Comparison of ENCODE assay signal across 22 cellular contexts in the genomic region with DNA sequence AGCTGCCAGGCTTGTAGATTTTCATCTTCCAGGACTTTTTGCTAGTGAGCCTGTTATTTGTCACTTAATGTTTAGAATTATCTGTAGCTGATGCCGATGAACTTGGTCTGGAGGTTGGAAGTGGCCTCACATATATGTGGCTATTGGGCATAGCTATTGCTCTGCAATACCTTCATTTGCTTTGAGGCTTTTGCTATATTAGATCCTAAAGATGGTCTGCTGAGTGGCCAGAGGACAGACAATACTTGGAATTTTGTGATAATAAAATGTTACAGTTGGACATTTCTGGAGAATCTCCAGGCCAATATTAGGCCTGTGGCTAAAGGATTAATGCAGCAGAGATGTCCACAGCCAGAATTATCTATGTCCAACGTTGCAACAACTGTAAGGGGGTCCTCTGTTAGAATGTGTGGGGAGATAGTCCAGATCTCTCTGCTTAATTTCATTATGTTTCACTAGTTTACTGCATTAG.
A peak's percentile ranks its signal among the peaks of the same experiment; 100 is the strongest.
DNase-seq lines count a peak whose midpoint lies in the region; ATAC-seq, FAIRE-seq and TF ChIP-seq lines count a peak whose summit lies in the region.
"Had no signal": no experiment of that assay in that cellular context is flagged by ENCODE, and none has a peak within 500 bp of the region (broad histone marks: within the 10 kb centered on the region; RNA-seq: fewer than 3 reads in every experiment).

No MANE protein-coding gene starts in this region.

- H3K4me3 ChIP-seq in BE2C (ENCODE audit: low read depth, low read length): no peak overlapping the region
- H3K4me3 ChIP-seq in SK-N-SH (ENCODE audit: low read depth in 2 of 2, low read length in 1 of 2): no peak overlapping the region
- H3K4me3 ChIP-seq in K562: no peak overlapping the region
- H3K4me3 ChIP-seq in trophoblast cell (ENCODE audit: low read depth, low read length): no peak overlapping the region
- no peak overlapping the region for H3K4me3 ChIP-seq in upper lobe of left lung
- H3K4me3 ChIP-seq: A549; BLaER1 treated with 17β-estradiol and CSF1 and Interleukin-3, amounts not matched to agents 10 nM and 100 nM; GM12878 had no signal

- TF ChIP-seq CTCF in BE2C (IDR thresholded peaks at IDR 0.05; ENCODE audit: low read depth, low read length) (no peak), SK-N-SH (IDR thresholded peaks at IDR 0.05) (no peak), K562 (IDR thresholded peaks at IDR 0.05 in 2 of 3, conservative IDR thresholded peaks at IDR 0.05 in 1 of 3; ENCODE audit: insufficient read depth in 2 of 3, low read depth in 1 of 3, low read length in 3 of 3) (no peak), upper lobe of left lung (IDR thresholded peaks at IDR 0.05) (no peak)

- no peak overlapping the region for H3K4me2 ChIP-seq in SK-N-SH
- no peak overlapping the region for H3K4me2 ChIP-seq in K562 (ENCODE audit: insufficient read depth, low read length)
- no peak overlapping the region for H3K4me2 ChIP-seq in trophoblast cell (ENCODE audit: low read length)
- H3K4me2 ChIP-seq: A549; BLaER1 treated with 17β-estradiol and CSF1 and Interleukin-3, amounts not matched to agents 10 nM and 100 nM had no signal

- peaks cover 11% of the 10 kb centered on the region for H3K79me1 ChIP-seq in trophoblast cell (ENCODE audit: low read length)

- TF ChIP-seq POLR2A in K562 (conservative IDR thresholded peaks at IDR 0.05) (no peak), upper lobe of left lung (IDR thresholded peaks at IDR 0.05) (no peak)

- no peak overlapping the region for H3K18ac ChIP-seq in trophoblast cell (ENCODE audit: low read length)

- H2BK12ac ChIP-seq in trophoblast cell (ENCODE audit: low read length): peak overlapping the region; percentile 22

- no peaks in the 10 kb centered on the region for H3K79me2 ChIP-seq in SK-N-SH (ENCODE audit: insufficient read depth)
- no peaks in the 10 kb centered on the region for H3K79me2 ChIP-seq in K562 (ENCODE audit: control insufficient read depth, insufficient read depth, low read length)
- peaks cover 3% of the 10 kb centered on the region for H3K79me2 ChIP-seq in trophoblast cell (ENCODE audit: control insufficient read depth, insufficient read depth, low read length, poor library complexity)

- no peak overlapping the region for H2BK120ac ChIP-seq in trophoblast cell (ENCODE audit: insufficient read depth, low read length, poor library complexity)

- no peak overlapping the region for H4K12ac ChIP-seq in trophoblast cell (ENCODE audit: low read depth, low read length)

- FAIRE-seq in K562 (lab: Jason Lieb, UNC): no peak
- FAIRE-seq: A549, GM12878, GM12892, GM18507 had no signal

- H3K9me1 ChIP-seq in K562 (ENCODE audit: control insufficient read depth, insufficient read depth, low read length): no peaks in the 10 kb centered on the region

- no peaks in the 10 kb centered on the region for H3K9me2 ChIP-seq in SK-N-SH

- no peaks in the 10 kb centered on the region for H3F3A ChIP-seq in SK-N-SH (replicated peaks; ENCODE audit: insufficient read depth)

- H3K9ac ChIP-seq in SK-N-SH (no peak overlapping the region), K562 (ENCODE audit: insufficient read depth in 1 of 2, low read depth in 2 of 2, low read length in 2 of 2) (no peak overlapping the region), trophoblast cell (ENCODE audit: low read length) (no peak overlapping the region)
- H3K9ac ChIP-seq: BLaER1 treated with 17β-estradiol and CSF1 and Interleukin-3, amounts not matched to agents 10 nM and 100 nM had no signal

- TF ChIP-seq EP300 in SK-N-SH (IDR thresholded peaks at IDR 0.05; ENCODE audit: borderline replicate concordance in 1 of 2, low read depth in 1 of 2, low read length in 1 of 2) (peak in 1 of 2 experiments; percentile 93; a peak in 2 of 4 replicates), K562 (IDR thresholded peaks at IDR 0.05; ENCODE audit: low read length) (no peak), upper lobe of left lung (IDR thresholded peaks at IDR 0.05) (no peak)

- ATAC-seq in K562 (no peak), upper lobe of left lung (ENCODE audit: low FRiP score in 2 of 2) (no peak), GM18867 (IDR thresholded peaks at IDR 0.05; ENCODE audit: unreplicated experiment) (no peak)
- ATAC-seq: A549; CD8-positive, alpha-beta T cell; GM12878 had no signal

- H2AK5ac ChIP-seq in trophoblast cell (ENCODE audit: low read length): no peak overlapping the region

- peak overlapping the region; percentile 30 for H3K14ac ChIP-seq in trophoblast cell (ENCODE audit: low read length)

- H4K91ac ChIP-seq in trophoblast cell (ENCODE audit: low read depth, low read length): no peak overlapping the region

- WGBS in SK-N-SH (ENCODE audit: low lambda C conversion rate): 0% methylated on average over 2 of the region's 2 CpGs
- 0% methylated on average over 2 of the region's 2 CpGs for WGBS in K562 (ENCODE audit: insufficient coverage, low coverage, missing lambda C conversion rate)
- WGBS in trophoblast cell (ENCODE audit: extremely low coverage, insufficient coverage, insufficient read length): no CpG with 5 or more reads among the region's 2 CpGs
- WGBS in upper lobe of left lung, 2 donors: 73 to 74% methylated on average over 2 of the region's 2 CpGs

- H2AFZ ChIP-seq in SK-N-SH (ENCODE audit: low read depth): no peak overlapping the region
- H2AFZ ChIP-seq in K562 (ENCODE audit: low read depth, low read length): no peak overlapping the region
- no peak overlapping the region for H2AFZ ChIP-seq in trophoblast cell (ENCODE audit: insufficient read depth, low read length, poor library complexity)

- in situ Hi-C loops in K562 (cut with MboI): no loop called here

- H3K36me3 ChIP-seq in BE2C (no peaks in the 10 kb centered on the region), SK-N-SH (replicated peaks in 1 of 2; ENCODE audit: control insufficient read depth in 1 of 2, insufficient read depth in 2 of 2, low read length in 1 of 2) (no peaks in the 10 kb centered on the region), K562 (ENCODE audit: control insufficient read depth, insufficient read depth, low read length) (no peaks in the 10 kb centered on the region), trophoblast cell (ENCODE audit: control insufficient read depth in 1 of 2, insufficient read depth in 2 of 2, low read length in 2 of 2) (no peaks in the 10 kb centered on the region), upper lobe of left lung (no peaks in the 10 kb centered on the region)
- H3K36me3 ChIP-seq: BLaER1 treated with 17β-estradiol and CSF1 and Interleukin-3, amounts not matched to agents 10 nM and 100 nM had no signal

- H3K4ac ChIP-seq in trophoblast cell (ENCODE audit: low read depth, low read length): no peak overlapping the region

- POLR2A ChIA-PET in SK-N-SH (lab: Yijun Ruan, JAX): interaction anchor here (2.1 kb wide), 1 partner anchor 11 kb away, joined by 6 read pairs; no protein-coding TSS in a partner anchor
- POLR2A ChIA-PET in K562 (lab: Yijun Ruan, JAX): no interaction called here

- CTCF ChIA-PET in SK-N-SH (lab: Yijun Ruan, JAX) (interaction anchor here (1.0 to 1.3 kb wide), 2 partner anchors 11 to 98 kb away, joined by 3 to 9 read pairs; no protein-coding TSS in a partner anchor), K562 (lab: Yijun Ruan, JAX; ENCODE audit: low intra/inter-chr PET ratio) (no interaction called here)

- intact Hi-C loops in K562 (cut with micrococcal nuclease): no loop called here

- no TSS peak for BruUV-seq in K562 (replicated peaks; lab: Mats Ljungman, UMichigan)

- H3K27ac ChIP-seq in SK-N-SH (ENCODE audit: low read depth in 2 of 2, low read length in 1 of 2) (peak overlapping the region in 1 of 2 experiments; percentile 96; a peak in 2 of 4 replicates), K562 (ENCODE audit: extremely low read depth, low read depth, low read length) (no peak overlapping the region), trophoblast cell (ENCODE audit: low read depth, low read length) (peak overlapping the region; percentile 60), upper lobe of left lung (no peak overlapping the region)
- H3K27ac ChIP-seq: 22Rv1; A549; BLaER1 treated with 17β-estradiol and CSF1 and Interleukin-3, amounts not matched to agents 10 nM and 100 nM; C4-2B had no signal

- H3K4me1 ChIP-seq in BE2C: peaks cover 26% of the 10 kb centered on the region
- peaks cover 0 to 9% of the 10 kb centered on the region in 2 experiments; a peak in 2 of 4 replicates for H3K4me1 ChIP-seq in SK-N-SH (ENCODE audit: control insufficient read depth in 1 of 2, insufficient read depth in 2 of 2, low read depth in 1 of 2, low read length in 1 of 2)
- H3K4me1 ChIP-seq in K562 (replicated peaks in 1 of 2; ENCODE audit: control insufficient read depth in 2 of 2, insufficient read depth in 2 of 2, low read length in 2 of 2): no peaks in the 10 kb centered on the region
- peaks cover 5 to 8% of the 10 kb centered on the region in 2 experiments for H3K4me1 ChIP-seq in trophoblast cell (ENCODE audit: control insufficient read depth in 1 of 2, insufficient read depth in 2 of 2, low read length in 2 of 2)
- H3K4me1 ChIP-seq in upper lobe of left lung: no peaks in the 10 kb centered on the region
- H3K4me1 ChIP-seq: A549; BLaER1 treated with 17β-estradiol and CSF1 and Interleukin-3, amounts not matched to agents 10 nM and 100 nM; Caco-2 had no signal

- H2BK5ac ChIP-seq in trophoblast cell (ENCODE audit: low read depth, low read length, poor library complexity): no peak overlapping the region

- H3K9me3 ChIP-seq in BE2C (no peaks in the 10 kb centered on the region; the same call in 1 of the 2 replicates), SK-N-SH (no peaks in the 10 kb centered on the region), K562 (replicated peaks; ENCODE audit: control insufficient read depth, insufficient read depth, low read depth, low read length) (no peaks in the 10 kb centered on the region; the same call in 1 of the 2 replicates), trophoblast cell (ENCODE audit: insufficient read depth, low read depth, low read length) (no peaks in the 10 kb centered on the region), upper lobe of left lung (no peaks in the 10 kb centered on the region)
- H3K9me3 ChIP-seq: A549; BLaER1 treated with 17β-estradiol and CSF1 and Interleukin-3, amounts not matched to agents 10 nM and 100 nM; Caco-2 had no signal

- H3K23ac ChIP-seq in trophoblast cell (ENCODE audit: low read length): no peak overlapping the region

- no peak overlapping the region for H4K8ac ChIP-seq in trophoblast cell (ENCODE audit: low read depth, low read length)

- H3K27me3 ChIP-seq in BE2C: no peaks in the 10 kb centered on the region
- no peaks in the 10 kb centered on the region for H3K27me3 ChIP-seq in SK-N-SH (ENCODE audit: insufficient read depth)
- H3K27me3 ChIP-seq in K562 (ENCODE audit: control insufficient read depth in 2 of 2, insufficient read depth in 2 of 2, low read length in 2 of 2): no peaks in the 10 kb centered on the region
- H3K27me3 ChIP-seq in trophoblast cell (ENCODE audit: insufficient read depth, low read length): no peaks in the 10 kb centered on the region
- no peaks in the 10 kb centered on the region for H3K27me3 ChIP-seq in upper lobe of left lung
- H3K27me3 ChIP-seq: BLaER1 treated with 17β-estradiol and CSF1 and Interleukin-3, amounts not matched to agents 10 nM and 100 nM had no signal

- peak; percentile 26; the same call in 1 of the 2 replicates for TF ChIP-seq RAD21 in SK-N-SH (IDR thresholded peaks at IDR 0.05; ENCODE audit: low read length)
- TF ChIP-seq RAD21 in K562 (CRISPR knock-in tag; conservative IDR thresholded peaks at IDR 0.05 in 1 of 2, IDR thresholded peaks at IDR 0.05 in 1 of 2): no peak

- peak; percentile 25 for DNase-seq in BE2C
- DNase-seq in SK-N-SH: peak; percentile 57
- DNase-seq in K562 (ENCODE audit: extremely low read depth in 1 of 4, low spot score in 3 of 4): no peak
- no peak for DNase-seq in trophoblast cell
- DNase-seq in upper lobe of left lung: no peak
- no peak for DNase-seq in DMS53 treated with DMSO at 0.1 percent for 48 hours (lab: John Stamatoyannopoulos, UW; ENCODE audit: unreplicated experiment)
- DNase-seq: Caco-2; Calu3; CD4-positive, alpha-beta T cell; CD8-positive, alpha-beta T cell; DMS79; DND-41; EL; GDM1 had no signal

- H4K20me1 ChIP-seq in SK-N-SH (ENCODE audit: insufficient read depth): no peaks in the 10 kb centered on the region
- H4K20me1 ChIP-seq in K562 (replicated peaks; ENCODE audit: control insufficient read depth, insufficient read depth, low read length): no peaks in the 10 kb centered on the region
- H4K20me1 ChIP-seq: BLaER1 treated with 17β-estradiol and CSF1 and Interleukin-3, amounts not matched to agents 10 nM and 100 nM had no signal

Comparison
In these comparisons a context has a peak if more than half of its experiments do, and no peak if none do; other contexts are left out.
1. DNase-seq: peak in BE2C (single experiment) and SK-N-SH (single experiment); none in K562 (0 of 4), trophoblast cell (0 of 2), upper lobe of left lung (0 of 2) and DMS53 treated with DMSO at 0.1 percent for 48 hours (single experiment).